In genomic region chr10:118484152-118484871, GRCh38 we compare ENCODE assay signal across 9 cellular contexts.
"Had no signal": no experiment of that assay in that cellular context is flagged by ENCODE, and none has a peak within 500 bp of the region (broad histone marks: within the 10 kb centered on the region; RNA-seq: fewer than 3 reads in every experiment).

No MANE protein-coding gene starts in this region.

- H3K36me3 ChIP-seq: HAP-1 had no signal

- H3K27ac ChIP-seq: GM23248, HL-60, KMS-11 had no signal

- H3K4me3 ChIP-seq: GM23248, HAP-1 had no signal

- DNase-seq: GM23248, GOT3, H7, IMR-90, KBM-7 had no signal

- H3K4me1 ChIP-seq: HAP-1 had no signal

- H3K9me3 ChIP-seq: HAP-1 had no signal

- ATAC-seq: HCT116 had no signal
